In genomic region chr17:55625516-55625915, GRCh38 we compare ENCODE assay signal across 11 cellular contexts.
DNase-seq lines count a peak whose midpoint lies in the region; ATAC-seq and TF ChIP-seq lines count a peak whose summit lies in the region.
"Had no signal": no experiment of that assay in that cellular context is flagged by ENCODE, and none has a peak within 500 bp of the region (broad histone marks: within the 10 kb centered on the region; RNA-seq: fewer than 3 reads in every experiment).

No MANE protein-coding gene starts in this region.

- TF ChIP-seq CTCF in osteoblast (IDR thresholded peaks at IDR 0.05; ENCODE audit: extremely low read depth, low read depth, low read length) (no peak), foreskin fibroblast (IDR thresholded peaks at IDR 0.05; ENCODE audit: low read depth, low read length) (no peak)

- H3K36me3 Mint-ChIP-seq in activated CD8-positive, alpha-beta memory T cell treated with anti-CD3 and anti-CD28 coated beads, Interleukin-2, amount 10 ng/mL, durations not matched to agents 7 days and 5 days: no peaks in the 10 kb centered on the region
- H3K36me3 Mint-ChIP-seq in activated T-cell treated with anti-CD3 and anti-CD28 coated beads, Interleukin-2, amount 50 U/mL, for 24 hours (ENCODE audit: low read depth): no peaks in the 10 kb centered on the region

- no peaks in the 10 kb centered on the region for H3K9me3 Mint-ChIP-seq in activated CD8-positive, alpha-beta memory T cell treated with anti-CD3 and anti-CD28 coated beads, Interleukin-2, amount 10 ng/mL, durations not matched to agents 7 days and 5 days (ENCODE audit: low read depth)
- no peaks in the 10 kb centered on the region for H3K9me3 Mint-ChIP-seq in activated T-cell treated with anti-CD3 and anti-CD28 coated beads, Interleukin-2, amount 50 U/mL, for 24 hours

- H3K36me3 ChIP-seq in osteoblast (ENCODE audit: insufficient read depth, low read length): no peaks in the 10 kb centered on the region

- CTCF ChIA-PET in activated CD8-positive, alpha-beta memory T cell treated with anti-CD3 and anti-CD28 coated beads, Interleukin-2, amount 10 ng/mL, durations not matched to agents 7 days and 5 days (lab: Charles Lee): no interaction called here

- H3K4me1 ChIP-seq in osteoblast (ENCODE audit: insufficient read depth, low read length): no peaks in the 10 kb centered on the region
- H3K4me1 ChIP-seq: testis had no signal

- intact Hi-C loops in Right ventricle myocardium superior (cut with DNase I): no loop called here

- no peaks in the 10 kb centered on the region for H3K79me2 ChIP-seq in osteoblast (ENCODE audit: insufficient read depth, low read length)

- no peak overlapping the region for H3K4me3 Mint-ChIP-seq in activated CD8-positive, alpha-beta memory T cell treated with anti-CD3 and anti-CD28 coated beads, Interleukin-2, amount 10 ng/mL, durations not matched to agents 7 days and 5 days
- no peak overlapping the region for H3K4me3 Mint-ChIP-seq in activated T-cell treated with anti-CD3 and anti-CD28 coated beads, Interleukin-2, amount 50 U/mL, for 24 hours

- H3K27ac Mint-ChIP-seq in activated CD8-positive, alpha-beta memory T cell treated with anti-CD3 and anti-CD28 coated beads, Interleukin-2, amount 10 ng/mL, durations not matched to agents 7 days and 5 days: peak overlapping the region; percentile 12
- no peak overlapping the region for H3K27ac Mint-ChIP-seq in activated T-cell treated with anti-CD3 and anti-CD28 coated beads, Interleukin-2, amount 50 U/mL, for 24 hours

- H3K4me3 ChIP-seq in osteoblast (ENCODE audit: insufficient read depth, low read length): no peak overlapping the region
- H3K4me3 ChIP-seq in foreskin fibroblast (ENCODE audit: low read depth in 1 of 2, low read length in 2 of 2): no peak overlapping the region
- H3K4me3 ChIP-seq: testis had no signal

- H2AFZ ChIP-seq in osteoblast (ENCODE audit: low read length): no peak overlapping the region

- H3K27me3 ChIP-seq in osteoblast (ENCODE audit: insufficient read depth, low read length): no peaks in the 10 kb centered on the region
- H3K27me3 ChIP-seq: testis had no signal

- peaks cover 29% of the 10 kb centered on the region for H3K27me3 Mint-ChIP-seq in activated CD8-positive, alpha-beta memory T cell treated with anti-CD3 and anti-CD28 coated beads, Interleukin-2, amount 10 ng/mL, durations not matched to agents 7 days and 5 days
- H3K27me3 Mint-ChIP-seq in activated T-cell treated with anti-CD3 and anti-CD28 coated beads, Interleukin-2, amount 50 U/mL, for 24 hours: peaks cover 38% of the 10 kb centered on the region

- no peak for ATAC-seq in activated CD8-positive, alpha-beta memory T cell treated with anti-CD3 and anti-CD28 coated beads, Interleukin-2, amount 10 ng/mL, durations not matched to agents 7 days and 5 days
- peak; percentile 58 for ATAC-seq in GM21576 (IDR thresholded peaks at IDR 0.05; ENCODE audit: unreplicated experiment)
- ATAC-seq in HG03354 (IDR thresholded peaks at IDR 0.05; ENCODE audit: poor library complexity, severe bottlenecking, unreplicated experiment): peak; percentile 69
- no peak for ATAC-seq in Right ventricle myocardium superior (ENCODE audit: poor library complexity)

- H3K4me2 ChIP-seq in osteoblast (ENCODE audit: insufficient read depth, low read length): peak overlapping the region; percentile 49

- no peaks in the 10 kb centered on the region for H4K20me1 ChIP-seq in osteoblast (ENCODE audit: insufficient read depth, low read length)

- DNase-seq in activated CD8-positive, alpha-beta memory T cell treated with anti-CD3 and anti-CD28 coated beads, Interleukin-2, amount 10 ng/mL, durations not matched to agents 7 days and 5 days: no peak
- no peak for DNase-seq in activated CD8-positive, alpha-beta memory T cell treated with anti-CD3 and anti-CD28 coated beads, Interleukin-2, amount 50 U/mL, for 48 hours
- DNase-seq in osteoblast (ENCODE audit: insufficient read length, low spot score, missing footprints): no peak
- DNase-seq in activated T-cell treated with anti-CD3 and anti-CD28 coated beads, Interleukin-2, amount 50 U/mL, for 24 hours: no peak
- no peak for DNase-seq in foreskin fibroblast
- no peak for DNase-seq in Right ventricle myocardium superior
- DNase-seq: HCEC 1CT, testis had no signal

- H3K27ac ChIP-seq in osteoblast (ENCODE audit: low read depth, low read length): no peak overlapping the region
- H3K27ac ChIP-seq: RWPE1, testis had no signal

- peaks cover 15% of the 10 kb centered on the region for H3K4me1 Mint-ChIP-seq in activated CD8-positive, alpha-beta memory T cell treated with anti-CD3 and anti-CD28 coated beads, Interleukin-2, amount 10 ng/mL, durations not matched to agents 7 days and 5 days
- H3K4me1 Mint-ChIP-seq in activated T-cell treated with anti-CD3 and anti-CD28 coated beads, Interleukin-2, amount 50 U/mL, for 24 hours (ENCODE audit: low read depth): no peaks in the 10 kb centered on the region

- H3K9me3 ChIP-seq in osteoblast (ENCODE audit: low read depth, low read length): no peaks in the 10 kb centered on the region
- H3K9me3 ChIP-seq: testis had no signal

Comparison
In these comparisons a context has a peak if more than half of its experiments do, and no peak if none do; other contexts are left out.
1. ATAC-seq: peak in GM21576 (single experiment) and HG03354 (single experiment); none in activated CD8-positive, alpha-beta memory T cell treated with anti-CD3 and anti-CD28 coated beads, Interleukin-2, amount 10 ng/mL, durations not matched to agents 7 days and 5 days (single experiment) and Right ventricle myocardium superior (single experiment).